In the genomic region with DNA sequence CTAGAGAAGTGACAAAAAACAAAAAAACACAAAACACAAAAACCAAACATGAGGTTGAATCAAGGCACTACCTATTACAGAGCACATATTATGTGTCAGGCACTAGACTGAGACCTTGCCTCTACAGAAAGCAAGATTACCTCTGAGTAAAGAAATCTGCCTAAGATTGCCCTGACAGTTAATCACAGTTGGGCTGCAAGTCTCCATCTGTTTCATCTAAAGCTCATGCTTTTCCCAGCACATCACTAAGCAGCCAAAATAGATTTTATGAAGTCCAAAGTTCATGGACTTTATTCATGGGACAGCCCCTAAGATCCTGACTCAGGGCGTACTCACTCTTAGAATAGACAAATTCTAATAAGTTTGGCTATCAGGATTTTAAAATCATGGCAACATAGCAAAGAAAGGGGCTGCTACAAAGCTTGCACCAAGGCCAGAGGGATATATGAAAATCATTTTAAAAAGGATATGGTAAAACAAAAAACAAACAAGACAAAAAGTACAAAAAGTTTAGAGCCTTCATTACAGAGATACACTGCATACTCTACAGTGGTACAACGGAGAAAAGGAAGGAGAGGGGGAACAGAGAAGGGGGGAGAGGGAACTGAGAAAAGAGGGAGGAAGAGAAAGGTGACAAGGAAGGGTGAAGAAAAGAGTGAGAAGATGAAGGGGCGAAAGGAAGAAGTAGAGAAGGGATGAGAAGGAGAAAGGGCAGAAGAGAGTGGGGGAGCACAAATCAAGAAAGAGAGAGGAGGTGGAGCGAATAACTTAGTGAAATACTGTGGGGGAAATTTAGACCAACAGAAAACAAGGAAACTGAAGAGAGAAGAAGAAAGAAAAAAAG, we compare ENCODE assay signal across 8 cellular contexts. TPM values are rescaled to one million over a fixed set of nuclear protein-coding genes. Genes with fewer than 3 reads are reported as not detected.
DNase-seq lines count a peak whose midpoint lies in the region; ATAC-seq, FAIRE-seq and TF ChIP-seq lines count a peak whose summit lies in the region.

No MANE protein-coding gene starts in this region.

- ATAC-seq in thoracic aorta (ENCODE audit: insufficient number of reproducible peaks, low FRiP score, low read depth), result peak; percentile 63

- no peak for DNase-seq in activated CD4-positive, alpha-beta T cell treated with anti-CD3 and anti-CD28 coated beads, Interleukin-2, amount 10 ng/mL, durations not matched to agents 7 days and 5 days
- DNase-seq in activated CD4-positive, alpha-beta T cell treated with anti-CD3 and anti-CD28 coated beads, Interleukin-2, amount 50 U/mL, for 4 hours, result no peak
- DNase-seq in adipocyte (ENCODE audit: low read depth) (peak; percentile 66), keratinocyte (ENCODE audit: low read depth, low spot score) (no peak), thoracic aorta (ENCODE audit: low spot score) (no peak), NCI-H1436 (lab: John Stamatoyannopoulos, UW) (no peak), Ammon's horn (ENCODE audit: low spot score) (no peak)
- no peak for DNase-seq in stimulated activated CD4-positive, alpha-beta T cell treated with anti-CD3 and anti-CD28 coated beads, Interleukin-4, amount 100 ng/mL, for 4 hours

- peaks cover 32% of the 10 kb centered on the region for H3K36me3 ChIP-seq in adipocyte (ENCODE audit: control insufficient read depth, insufficient read depth, low read length, severe bottlenecking)
- H3K36me3 ChIP-seq in keratinocyte (ENCODE audit: control insufficient read depth in 2 of 2, extremely low read depth in 1 of 2, insufficient read depth in 2 of 2, low read length in 2 of 2), result peaks cover 0 to 1% of the 10 kb centered on the region in 2 experiments
- H3K36me3 ChIP-seq in thoracic aorta, result peaks cover 4% of the 10 kb centered on the region

- peak overlapping the region; percentile 53 for H3K9ac ChIP-seq in adipocyte (ENCODE audit: low read length)
- no peak overlapping the region for H3K9ac ChIP-seq in keratinocyte (ENCODE audit: control insufficient read depth, extremely low read depth, insufficient read depth, low read length)

- H3K4me1 ChIP-seq in adipocyte (ENCODE audit: control insufficient read depth, insufficient read depth, low read length) (peaks cover 37% of the 10 kb centered on the region), keratinocyte (ENCODE audit: control insufficient read depth, extremely low read depth, insufficient read depth, low read length) (peaks cover 6% of the 10 kb centered on the region), thoracic aorta (ENCODE audit: control insufficient read depth in 1 of 2, low read depth in 2 of 2) (peaks cover 36 to 37% of the 10 kb centered on the region in 2 donors)

- peaks cover 74% of the 10 kb centered on the region for H3K36me3 Mint-ChIP-seq in activated CD4-positive, alpha-beta T cell treated with anti-CD3 and anti-CD28 coated beads, Interleukin-2, amount 10 ng/mL, durations not matched to agents 7 days and 5 days (ENCODE audit: low read depth)

- H3K27me3 Mint-ChIP-seq in activated CD4-positive, alpha-beta T cell treated with anti-CD3 and anti-CD28 coated beads, Interleukin-2, amount 10 ng/mL, durations not matched to agents 7 days and 5 days, result no peaks in the 10 kb centered on the region

- H3K4me2 ChIP-seq in keratinocyte (ENCODE audit: control insufficient read depth, extremely low read depth, insufficient read depth, low read depth, low read length), result no peak overlapping the region

- H3K4me1 Mint-ChIP-seq in activated CD4-positive, alpha-beta T cell treated with anti-CD3 and anti-CD28 coated beads, Interleukin-2, amount 10 ng/mL, durations not matched to agents 7 days and 5 days, result peaks cover 25% of the 10 kb centered on the region

- H4K20me1 ChIP-seq in keratinocyte (ENCODE audit: control insufficient read depth, extremely low read depth, insufficient read depth, low read length), result no peaks in the 10 kb centered on the region

- CTCF ChIA-PET in activated CD4-positive, alpha-beta T cell treated with anti-CD3 and anti-CD28 coated beads, Interleukin-2, amount 10 ng/mL, durations not matched to agents 7 days and 5 days (lab: Charles Lee), result interaction anchor here (0.6 kb wide), 1 partner anchor 273 kb away, joined by 3 read pairs; no protein-coding TSS in a partner anchor

- dilution Hi-C loops in keratinocyte (cut with MboI; ENCODE audit: extremely low pct_ligation_motif_present, low sequenced_read_pairs), result no loop called here

- FAIRE-seq in keratinocyte (lab: Jason Lieb, UNC), result peak; percentile 75

- no peak overlapping the region for H3K27ac ChIP-seq in keratinocyte (ENCODE audit: control insufficient read depth, insufficient read depth, low read length)
- peak overlapping the region; percentile 85 to 95 for H3K27ac ChIP-seq in thoracic aorta

- no peak overlapping the region for H3K4me3 Mint-ChIP-seq in activated CD4-positive, alpha-beta T cell treated with anti-CD3 and anti-CD28 coated beads, Interleukin-2, amount 10 ng/mL, durations not matched to agents 7 days and 5 days

- peak overlapping the region; percentile 50 for H3K27ac Mint-ChIP-seq in activated CD4-positive, alpha-beta T cell treated with anti-CD3 and anti-CD28 coated beads, Interleukin-2, amount 10 ng/mL, durations not matched to agents 7 days and 5 days

- H3K27me3 ChIP-seq in adipocyte (replicated peaks; ENCODE audit: control insufficient read depth, insufficient read depth, low read length) (no peaks in the 10 kb centered on the region), keratinocyte (ENCODE audit: control insufficient read depth, extremely low read depth, insufficient read depth, low read length) (no peaks in the 10 kb centered on the region), thoracic aorta (replicated peaks; ENCODE audit: insufficient read depth) (no peaks in the 10 kb centered on the region)

- TF ChIP-seq CTCF in keratinocyte (optimal IDR thresholded peaks at IDR 0.05 in 1 of 3, IDR thresholded peaks at IDR 0.05 in 1 of 3, conservative IDR thresholded peaks at IDR 0.05 in 1 of 3; ENCODE audit: extremely low read depth in 1 of 3, insufficient read depth in 2 of 3, low read length in 3 of 3) (no peak), thoracic aorta (IDR thresholded peaks at IDR 0.05) (no peak)

- no peaks in the 10 kb centered on the region for H3K79me2 ChIP-seq in keratinocyte (ENCODE audit: control insufficient read depth, insufficient read depth, low read length)

- no peak overlapping the region for H2AFZ ChIP-seq in keratinocyte (ENCODE audit: control insufficient read depth, low read length)

- H3K9me3 Mint-ChIP-seq in activated CD4-positive, alpha-beta T cell treated with anti-CD3 and anti-CD28 coated beads, Interleukin-2, amount 10 ng/mL, durations not matched to agents 7 days and 5 days, result peaks cover 21% of the 10 kb centered on the region

- no peaks in the 10 kb centered on the region for H3K9me1 ChIP-seq in keratinocyte (ENCODE audit: control insufficient read depth, extremely low read depth, insufficient read depth, low read length)

- POLR2A ChIA-PET in activated CD4-positive, alpha-beta T cell treated with anti-CD3 and anti-CD28 coated beads, Interleukin-2, amount 10 ng/mL, durations not matched to agents 7 days and 5 days (lab: Charles Lee), result no interaction called here

- peak overlapping the region; percentile 18 for H3K4me3 ChIP-seq in adipocyte (ENCODE audit: low read length)
- H3K4me3 ChIP-seq in keratinocyte (ENCODE audit: control insufficient read depth in 2 of 3, extremely low read depth in 1 of 3, insufficient read depth in 2 of 3, low read depth in 1 of 3, low read length in 3 of 3), result no peak overlapping the region
- no peak overlapping the region for H3K4me3 ChIP-seq in thoracic aorta

- H3K9me3 ChIP-seq in adipocyte (ENCODE audit: control insufficient read depth, low read length) (no peaks in the 10 kb centered on the region), keratinocyte (ENCODE audit: control insufficient read depth, low read depth, low read length) (peaks cover 3% of the 10 kb centered on the region), thoracic aorta (no peaks in the 10 kb centered on the region)

RNA-seq across cellular contexts. Expression of a gene that starts 58.2 kb away (rescaled TPM):
- 10 to 100 TPM; 48.1 to 48.5 TPM for total RNA-seq in activated CD4-positive, alpha-beta T cell treated with anti-CD3 and anti-CD28 coated beads, Interleukin-2, amount 10 ng/mL, durations not matched to agents 7 days and 5 days
- 7.7 to 11.5 TPM (median 10.0 TPM) in 3 replicates for polyA plus RNA-seq in keratinocyte
- 8.7 TPM for polyA plus RNA-seq in keratinocyte (2011; ENCODE audit: low read depth)
- polyA plus RNA-seq in keratinocyte (2011; cell fraction: cytosol; rRNA removed), result 2.2 and 5.0 TPM in 2 replicates
- 12.3 and 16.4 TPM in 2 replicates for polyA plus RNA-seq in keratinocyte (2011; cell fraction: nucleus; rRNA removed)
- 5.0 and 6.5 TPM in 2 replicates for polyA plus RNA-seq in keratinocyte (2012; ENCODE audit: low replicate concordance)
- 11.5 to 83.8 TPM (median 49.4 TPM) in 3 replicates for polyA minus RNA-seq in keratinocyte
- polyA minus RNA-seq in keratinocyte (2011; cell fraction: cytosol; rRNA and poly(A)+ RNA removed), result 8.2 TPM
- 43.7 and 63.8 TPM in 2 replicates for polyA minus RNA-seq in keratinocyte (2011; cell fraction: nucleus; rRNA and poly(A)+ RNA removed)
- total RNA-seq in thoracic aorta, result 10 to 100 TPM; 35.6 to 50.4 TPM
